ENCODE assay signal across 26 cellular contexts in the genomic region with DNA sequence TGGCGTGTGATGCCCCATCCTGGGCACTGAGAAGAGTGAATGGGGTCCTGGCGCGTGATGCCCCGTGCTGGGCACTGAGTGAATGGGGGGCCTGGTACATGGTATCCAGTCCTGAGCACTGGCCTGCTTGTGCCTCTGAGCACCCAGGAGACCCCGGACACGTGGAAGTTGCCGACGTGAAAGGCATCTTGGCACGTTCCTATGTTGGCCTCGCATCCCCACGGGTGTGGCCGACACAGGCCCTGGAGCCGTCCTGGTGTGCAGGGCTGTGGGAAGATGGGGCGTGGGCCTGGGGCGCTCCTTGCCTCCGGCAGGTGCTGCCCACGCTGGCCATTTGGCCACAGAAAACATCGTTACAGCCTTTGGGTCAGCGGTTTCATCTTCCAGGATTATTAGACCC. TPM values are rescaled to one million over a fixed set of nuclear protein-coding genes. Genes with fewer than 3 reads are reported as not detected.
"Had no signal": no experiment of that assay in that cellular context is flagged by ENCODE, and none has a peak within 500 bp of the region (broad histone marks: within the 10 kb centered on the region; RNA-seq: fewer than 3 reads in every experiment).

No MANE protein-coding gene starts in this region.

- H3K4me1 ChIP-seq: breast epithelium, esophagus muscularis mucosa, heart left ventricle, prostate gland, upper lobe of left lung had no signal

- DNase-seq: activated CD4-positive, alpha-beta memory T cell treated with anti-CD3 and anti-CD28 coated beads, Interleukin-2, amount 10 ng/mL, durations not matched to agents 7 days and 5 days; activated CD4-positive, alpha-beta T cell treated with anti-CD3 and anti-CD28 coated beads, Interleukin-2, amount 10 ng/mL, durations not matched to agents 7 days and 5 days; activated CD4-positive, CD25-positive, alpha-beta regulatory T cell treated with anti-CD3 and anti-CD28 coated beads, Interleukin-2, amount 50 U/mL, for 72 hours; activated naive CD8-positive, alpha-beta T cell treated with anti-CD3 and anti-CD28 coated beads, Interleukin-2, amount 50 U/mL, for 24 hours; activated T-cell treated with anti-CD3 and anti-CD28 coated beads, Interleukin-2, amount 50 U/mL, for 48 hours; dermis blood vessel endothelial cell; effector CD4-positive, alpha-beta T cell; foreskin keratinocyte; mesendoderm; natural killer cell; retina; stimulated activated CD4-positive, alpha-beta T cell treated with anti-CD3 and anti-CD28 coated beads, Interleukin-4, amount 100 ng/mL, for 24 hours; stimulated activated naive CD8-positive, alpha-beta T cell treated with anti-CD3 and anti-CD28 coated beads, Interleukin-15, amount 100 ng/mL, for 72 hours; T-helper 17 cell; T1000; WERI-Rb-1 had no signal

- H3K9me3 ChIP-seq: ovary, prostate gland, upper lobe of left lung had no signal

- H3K27me3 ChIP-seq: breast epithelium, foreskin keratinocyte, ovary, upper lobe of left lung had no signal

- H3K4me3 ChIP-seq: breast epithelium, esophagus muscularis mucosa, heart left ventricle, ovary, prostate gland, skin epidermis, upper lobe of left lung had no signal

- H3K27ac ChIP-seq: breast epithelium, esophagus muscularis mucosa, foreskin keratinocyte, heart left ventricle, ovary, prostate gland, skin epidermis, upper lobe of left lung, WERI-Rb-1 had no signal

- H3K36me3 ChIP-seq: breast epithelium, esophagus muscularis mucosa, heart left ventricle, ovary, prostate gland, upper lobe of left lung, WERI-Rb-1 had no signal

- ATAC-seq: activated naive CD8-positive, alpha-beta T cell treated with anti-CD3 and anti-CD28 coated beads, Interleukin-2, amount 50 U/mL, for 24 hours; foreskin keratinocyte; heart left ventricle; natural killer cell; SK-N-SH treated with all-trans-retinoic acid at 6 μM for 48 hours; stimulated activated effector memory CD8-positive, alpha-beta T cell treated with anti-CD3 and anti-CD28 coated beads, Interleukin-12 subunit alpha, Interleukin-12 subunit beta, amount 100 ng/mL, for 72 hours; stimulated activated naive CD8-positive, alpha-beta T cell treated with anti-CD3 and anti-CD28 coated beads, Interleukin-15, amount 100 ng/mL, for 72 hours; T-helper 17 cell had no signal

RNA-seq across cellular contexts. Expression of a gene that starts 35.5 kb away (rescaled TPM):
- total RNA-seq: activated CD4-positive, alpha-beta memory T cell treated with anti-CD3 and anti-CD28 coated beads, Interleukin-2, amount 10 ng/mL, durations not matched to agents 7 days and 5 days; activated CD4-positive, alpha-beta T cell treated with anti-CD3 and anti-CD28 coated beads, Interleukin-2, amount 10 ng/mL, durations not matched to agents 7 days and 5 days; activated T-helper 2 cell treated with anti-CD3 and anti-CD28 coated beads, Interferon-gamma antibody, Interleukin-2, Interleukin-4, amounts not matched to agents 10 μg/mL and 5 μg/mL and 100 μg/mL, durations not matched to agents 14 hours and 24 hours and 36 hours; T-helper 17 cell had no signal
